ENCODE assay signal across 1 cellular context in genomic region chr14:32020882-32021281, GRCh38.
TF ChIP-seq lines count a peak whose summit lies in the region.

No MANE protein-coding gene starts in this region.

TF ChIP-seq in WTC11, 78 proteins besides CTCF, POLR2A, EP300 and RAD21:
- TF ChIP-seq PRDM15 (CRISPR knock-in tag; IDR thresholded peaks at IDR 0.05) (no peak), GRHL2 (CRISPR knock-in tag; IDR thresholded peaks at IDR 0.05; ENCODE audit: insufficient replicate concordance, severe bottlenecking) (peak; percentile 37), OVOL2 (CRISPR knock-in tag; IDR thresholded peaks at IDR 0.05; ENCODE audit: borderline replicate concordance) (no peak), TEAD4 (CRISPR knock-in tag; IDR thresholded peaks at IDR 0.05) (no peak), ERG (CRISPR knock-in tag; IDR thresholded peaks at IDR 0.05) (no peak), E2F5 (CRISPR knock-in tag; IDR thresholded peaks at IDR 0.05) (no peak), IRF2 (CRISPR knock-in tag; IDR thresholded peaks at IDR 0.05; ENCODE audit: borderline replicate concordance, low read depth) (no peak)
TF ChIP-seq in WTC11: peak in this region for 1.
